34 cellular contexts compared by ENCODE assay signal in genomic region chr7:93943816-93944540, GRCh38. TPM values are rescaled to one million over a fixed set of nuclear protein-coding genes. Genes with fewer than 3 reads are reported as not detected.
DNase-seq lines count a peak whose midpoint lies in the region; ATAC-seq and TF ChIP-seq lines count a peak whose summit lies in the region.
"Had no signal": no experiment of that assay in that cellular context is flagged by ENCODE, and none has a peak within 500 bp of the region (broad histone marks: within the 10 kb centered on the region; RNA-seq: fewer than 3 reads in every experiment).

No MANE protein-coding gene starts in this region.

- H3K4me3 ChIP-seq in heart left ventricle (no peak overlapping the region), right atrium auricular region (no peak overlapping the region), upper lobe of right lung (no peak overlapping the region)
- H3K4me3 ChIP-seq: A549, neural progenitor cell, right lobe of liver, SJCRH30, testis, vagina had no signal

- peaks cover 0 to 33% (median 25%) of the 10 kb centered on the region in 12 donors for H3K4me1 ChIP-seq in heart left ventricle
- peaks cover 0 to 15% of the 10 kb centered on the region in 2 donors for H3K4me1 ChIP-seq in right atrium auricular region
- no peaks in the 10 kb centered on the region for H3K4me1 ChIP-seq in upper lobe of right lung
- H3K4me1 ChIP-seq: neural progenitor cell, parathyroid adenoma, right lobe of liver, SJCRH30, testis, vagina had no signal

- no peak for TF ChIP-seq POLR2A in heart left ventricle (IDR thresholded peaks at IDR 0.05)

- H3K36me3 ChIP-seq in heart left ventricle = no peaks in the 10 kb centered on the region
- no peaks in the 10 kb centered on the region for H3K36me3 ChIP-seq in right atrium auricular region
- no peaks in the 10 kb centered on the region for H3K36me3 ChIP-seq in upper lobe of right lung
- H3K36me3 ChIP-seq: neural progenitor cell, right lobe of liver, SJCRH30, vagina had no signal

- WGBS in heart left ventricle, 4 donors = 44 to 67% (median 56%) methylated on average over 4 of the region's 4 CpGs

- H3K9me3 Mint-ChIP-seq in endothelial cell (ENCODE audit: unreplicated experiment) (no peaks in the 10 kb centered on the region), progenitor cell of endocrine pancreas (ENCODE audit: low read depth) (no peaks in the 10 kb centered on the region)
- H3K9me3 Mint-ChIP-seq: activated naive CD4-positive, alpha-beta T cell treated with anti-CD3 and anti-CD28 coated beads for 36 hours; activated T-helper 1 cell treated with anti-CD3 and anti-CD28 coated beads, Interleukin-12 subunit alpha, Interleukin-12 subunit beta, Interleukin-2, Interleukin-4 antibody, amounts not matched to agents 30 ng/mL and 10 ng/mL and 1 ng/mL, durations not matched to agents 14 hours and 24 hours and 36 hours; brain; CD8-positive, alpha-beta T cell; neural progenitor cell; stimulated activated naive B cell treated with anti-CD40 and anti-IgM and Interleukin-4, amounts not matched to agents 10 μg/mL and 1 μg/mL and 100 μg/mL, for 72 hours; WTC11 had no signal

- ATAC-seq in heart left ventricle (no peak), HG03442 (IDR thresholded peaks at IDR 0.05; ENCODE audit: unreplicated experiment) (peak; percentile 85), upper lobe of right lung (no peak)
- ATAC-seq: A549; CD8-positive, alpha-beta T cell; HCT116; Panc1; stimulated activated naive B cell treated with anti-CD40 and anti-IgM and Interleukin-4, amounts not matched to agents 10 μg/mL and 1 μg/mL and 100 μg/mL, for 72 hours; WTC11 had no signal

- intact Hi-C loops in heart left ventricle (cut with DNase I) = no loop called here
- intact Hi-C loops in upper lobe of right lung (cut with DNase I) = no loop called here

- H3K9me3 ChIP-seq in heart left ventricle = no peaks in the 10 kb centered on the region
- no peaks in the 10 kb centered on the region for H3K9me3 ChIP-seq in right atrium auricular region
- H3K9me3 ChIP-seq in upper lobe of right lung = no peaks in the 10 kb centered on the region
- H3K9me3 ChIP-seq: A549, right lobe of liver, SJCRH30, testis, vagina had no signal

- DNase-seq in heart left ventricle = no peak
- DNase-seq in right atrium auricular region (ENCODE audit: low spot score) = no peak
- no peak for DNase-seq in endothelial cell (ENCODE audit: low spot score)
- DNase-seq in upper lobe of right lung = no peak
- no peak for DNase-seq in NCI-H1092 (lab: John Stamatoyannopoulos, UW)
- DNase-seq in G401 (ENCODE audit: low spot score) = no peak
- DNase-seq in progenitor cell of endocrine pancreas (ENCODE audit: low spot score, unreplicated experiment) = no peak
- DNase-seq: activated CD4-positive, alpha-beta T cell treated with anti-CD3 and anti-CD28 coated beads, Interleukin-2, amount 50 U/mL, for 4 hours; activated naive CD4-positive, alpha-beta T cell treated with anti-CD3 and anti-CD28 coated beads for 36 hours; AML-193; CD8-positive, alpha-beta T cell; Karpas-422; mesenchymal stem cell; MV-4-11; NCI-H146; NCI-H2107; NCI-H446 treated with DMSO at 0.1 percent for 48 hours; right lobe of liver; SJCRH30; stimulated activated naive B cell treated with anti-CD40 and anti-IgM and Interleukin-4, amounts not matched to agents 10 μg/mL and 1 μg/mL and 100 μg/mL, for 72 hours; testis had no signal

- H3K27ac Mint-ChIP-seq in endothelial cell (ENCODE audit: unreplicated experiment) = peak overlapping the region; percentile 86
- no peak overlapping the region for H3K27ac Mint-ChIP-seq in progenitor cell of endocrine pancreas
- H3K27ac Mint-ChIP-seq: activated naive CD4-positive, alpha-beta T cell treated with anti-CD3 and anti-CD28 coated beads for 36 hours; activated T-helper 1 cell treated with anti-CD3 and anti-CD28 coated beads, Interleukin-12 subunit alpha, Interleukin-12 subunit beta, Interleukin-2, Interleukin-4 antibody, amounts not matched to agents 30 ng/mL and 10 ng/mL and 1 ng/mL, durations not matched to agents 14 hours and 24 hours and 36 hours; brain; CD8-positive, alpha-beta T cell; neural progenitor cell; stimulated activated naive B cell treated with anti-CD40 and anti-IgM and Interleukin-4, amounts not matched to agents 10 μg/mL and 1 μg/mL and 100 μg/mL, for 72 hours; WTC11 had no signal

- H3K4me1 Mint-ChIP-seq in endothelial cell (ENCODE audit: unreplicated experiment) = peaks cover 25% of the 10 kb centered on the region
- no peaks in the 10 kb centered on the region for H3K4me1 Mint-ChIP-seq in progenitor cell of endocrine pancreas (ENCODE audit: low read depth)
- H3K4me1 Mint-ChIP-seq: brain, WTC11 had no signal

- TF ChIP-seq CTCF in heart left ventricle (IDR thresholded peaks at IDR 0.05) (no peak), right atrium auricular region (IDR thresholded peaks at IDR 0.05) (no peak), endothelial cell (IDR thresholded peaks at IDR 0.05; ENCODE audit: unreplicated experiment) (no peak), upper lobe of right lung (IDR thresholded peaks at IDR 0.05) (no peak), progenitor cell of endocrine pancreas (IDR thresholded peaks at IDR 0.05; ENCODE audit: unreplicated experiment) (no peak)

- in situ Hi-C loops in G401 (cut with HindIII; ENCODE audit: low sequenced_read_pairs) = no loop called here

- H3K4me3 Mint-ChIP-seq in endothelial cell (ENCODE audit: unreplicated experiment) (no peak overlapping the region), progenitor cell of endocrine pancreas (ENCODE audit: low read depth) (no peak overlapping the region)
- H3K4me3 Mint-ChIP-seq: activated naive CD4-positive, alpha-beta T cell treated with anti-CD3 and anti-CD28 coated beads for 36 hours; activated T-helper 1 cell treated with anti-CD3 and anti-CD28 coated beads, Interleukin-12 subunit alpha, Interleukin-12 subunit beta, Interleukin-2, Interleukin-4 antibody, amounts not matched to agents 30 ng/mL and 10 ng/mL and 1 ng/mL, durations not matched to agents 14 hours and 24 hours and 36 hours; brain; CD8-positive, alpha-beta T cell; neural progenitor cell; stimulated activated naive B cell treated with anti-CD40 and anti-IgM and Interleukin-4, amounts not matched to agents 10 μg/mL and 1 μg/mL and 100 μg/mL, for 72 hours; WTC11 had no signal

- H3K36me3 Mint-ChIP-seq in endothelial cell (ENCODE audit: low read depth, unreplicated experiment) (peaks cover 6% of the 10 kb centered on the region), progenitor cell of endocrine pancreas (ENCODE audit: insufficient read depth) (no peaks in the 10 kb centered on the region)
- H3K36me3 Mint-ChIP-seq: brain; CD8-positive, alpha-beta T cell; neural progenitor cell; stimulated activated naive B cell treated with anti-CD40 and anti-IgM and Interleukin-4, amounts not matched to agents 10 μg/mL and 1 μg/mL and 100 μg/mL, for 72 hours; WTC11 had no signal

- H3K27me3 Mint-ChIP-seq in endothelial cell (ENCODE audit: unreplicated experiment) = peaks cover 8% of the 10 kb centered on the region
- no peaks in the 10 kb centered on the region for H3K27me3 Mint-ChIP-seq in progenitor cell of endocrine pancreas

- no peaks in the 10 kb centered on the region for H3K27me3 ChIP-seq in heart left ventricle
- no peaks in the 10 kb centered on the region for H3K27me3 ChIP-seq in right atrium auricular region
- no peaks in the 10 kb centered on the region for H3K27me3 ChIP-seq in upper lobe of right lung
- H3K27me3 ChIP-seq: neural progenitor cell, right lobe of liver, SJCRH30, testis, vagina had no signal

- H3K27ac ChIP-seq in heart left ventricle (peak overlapping the region in 11 of 12 donors; percentile 6 to 79 (median 33)), right atrium auricular region (peak overlapping the region in 1 of 2 donors; percentile 19), upper lobe of right lung (peak overlapping the region; percentile 49)
- H3K27ac ChIP-seq: A549, HL-60, neural progenitor cell, parathyroid adenoma, SJCRH30, vagina had no signal

RNA-seq across cellular contexts. Expression of gene GNG11, which starts 22.4 kb away (rescaled TPM):
- total RNA-seq in heart left ventricle = 10 to 100 TPM; 10.5 to 29.1 (median 18.0) TPM
- 10 to 100 TPM; 29.4 to 37.7 TPM for polyA plus RNA-seq in heart left ventricle
- total RNA-seq in right atrium auricular region = 10 to 100 TPM; 18.2 to 21.8 TPM
- 133 TPM for total RNA-seq in endothelial cell (ENCODE audit: unreplicated experiment)
- 22.6 TPM for total RNA-seq in upper lobe of right lung
- total RNA-seq in G401 (2014; rRNA removed; shearing (Covaris generic)) = not detected in 2 replicates
- not detected in 2 replicates for total RNA-seq in progenitor cell of endocrine pancreas
- total RNA-seq: activated naive CD4-positive, alpha-beta T cell treated with anti-CD3 and anti-CD28 coated beads for 36 hours; activated T-helper 1 cell treated with anti-CD3 and anti-CD28 coated beads, Interleukin-12 subunit alpha, Interleukin-12 subunit beta, Interleukin-2, Interleukin-4 antibody, amounts not matched to agents 30 ng/mL and 10 ng/mL and 1 ng/mL, durations not matched to agents 14 hours and 24 hours and 36 hours; CD8-positive, alpha-beta T cell had no signal

RNA-seq across cellular contexts. Expression of gene GNGT1, which starts 37.6 kb away (rescaled TPM):
- not detected for total RNA-seq in heart left ventricle
- polyA plus RNA-seq in heart left ventricle = not detected
- total RNA-seq in right atrium auricular region = not detected
- total RNA-seq in endothelial cell (ENCODE audit: unreplicated experiment) = not detected
- total RNA-seq in upper lobe of right lung = not detected
- total RNA-seq in G401 (2014; rRNA removed; shearing (Covaris generic)) = not detected in 2 replicates
- not detected in 2 replicates for total RNA-seq in progenitor cell of endocrine pancreas
- total RNA-seq: activated naive CD4-positive, alpha-beta T cell treated with anti-CD3 and anti-CD28 coated beads for 36 hours; activated T-helper 1 cell treated with anti-CD3 and anti-CD28 coated beads, Interleukin-12 subunit alpha, Interleukin-12 subunit beta, Interleukin-2, Interleukin-4 antibody, amounts not matched to agents 30 ng/mL and 10 ng/mL and 1 ng/mL, durations not matched to agents 14 hours and 24 hours and 36 hours; CD8-positive, alpha-beta T cell; chondrocyte; kidney epithelial cell; right lobe of liver; testis; vagina had no signal
- polyA plus RNA-seq: A549 had no signal

RNA-seq across cellular contexts. Expression of gene TFPI2, which starts 53.4 kb away (rescaled TPM):
- total RNA-seq in heart left ventricle (10 to 100 TPM in 1 of 9 donors, 1 to 10 TPM in 6, under 1 TPM in 2; 0.92 to 26.8 (median 1.9) TPM), right atrium auricular region (1 to 10 TPM; 1.1 to 5.9 TPM), endothelial cell (ENCODE audit: unreplicated experiment) (1.9 TPM), upper lobe of right lung (7.1 TPM), progenitor cell of endocrine pancreas (1.7 and 2.6 TPM in 2 replicates)
- polyA plus RNA-seq in heart left ventricle = 10 to 100 TPM in 1 of 2 donors, 1 to 10 TPM in 1; 1.7 to 10.1 TPM
- total RNA-seq in G401 (2014; rRNA removed; shearing (Covaris generic)) = 0.86 TPM in 1 of 2 replicates, not detected in the other
- total RNA-seq: activated naive CD4-positive, alpha-beta T cell treated with anti-CD3 and anti-CD28 coated beads for 36 hours; activated T-helper 1 cell treated with anti-CD3 and anti-CD28 coated beads, Interleukin-12 subunit alpha, Interleukin-12 subunit beta, Interleukin-2, Interleukin-4 antibody, amounts not matched to agents 30 ng/mL and 10 ng/mL and 1 ng/mL, durations not matched to agents 14 hours and 24 hours and 36 hours; CD8-positive, alpha-beta T cell had no signal

Comparison
In these comparisons a context has a peak if more than half of its experiments do, and no peak if none do; other contexts are left out.
1. RNA of gene GNG11, which starts 22.4 kb away (total RNA-seq): 133 TPM in endothelial cell (single experiment), 22.6 TPM in upper lobe of right lung (single experiment), 18.2 to 21.8 TPM in right atrium auricular region and 10.5 to 29.1 TPM in heart left ventricle; not detected in progenitor cell of endocrine pancreas and not detected in G401; every median in the first group is over 10 times any median in the second.